ENCODE assay signal across 8 cellular contexts in genomic region chr2:9554841-9555337, GRCh38. TPM values are rescaled to one million over a fixed set of nuclear protein-coding genes. Genes with fewer than 3 reads are reported as not detected.
A peak's percentile ranks its signal among the peaks of the same experiment; 100 is the strongest.
DNase-seq lines count a peak whose midpoint lies in the region; ATAC-seq and TF ChIP-seq lines count a peak whose summit lies in the region.

No MANE protein-coding gene starts in this region.

- peaks cover 55 to 63% (median 56%) of the 10 kb centered on the region in 3 donors for H3K4me1 Mint-ChIP-seq in T-cell

- H3K4me1 ChIP-seq in liver (ENCODE audit: control insufficient read depth in 4 of 4, insufficient read depth in 4 of 4, low read length in 3 of 4) = peaks cover 4 to 25% (median 15%) of the 10 kb centered on the region in 4 donors

- H3K36me3 Mint-ChIP-seq in T-cell = peaks cover 2% of the 10 kb centered on the region

- no peaks in the 10 kb centered on the region for H3K27me3 Mint-ChIP-seq in T-cell

- peak overlapping the region; percentile 93 to 94 for H3K27ac Mint-ChIP-seq in T-cell

- peak overlapping the region; percentile 66 to 92 for H3K9ac ChIP-seq in liver (ENCODE audit: low read depth in 1 of 2, low read length in 2 of 2)

- in situ Hi-C loops in Caki2 (cut with HindIII; ENCODE audit: low pct_unique_long_range_greater_than_20kb, low sequenced_read_pairs) = no loop called here

- CTCF ChIA-PET in T-cell (lab: Charles Lee) = interaction anchor here (0.5 to 1.1 kb wide), 3 partner anchors 16 to 161 kb away, joined by 3 to 5 read pairs (median 3); no protein-coding TSS in a partner anchor

- peak in 1 of 4 experiments; percentile 25 for ATAC-seq in T-cell (replicated peaks in 1 of 4)
- no peak for ATAC-seq in stimulated activated naive CD8-positive, alpha-beta T cell treated with anti-CD3 and anti-CD28 coated beads, Interleukin-15, Interleukin-2, amounts not matched to agents 100 U/mL and 50 U/mL, for 24 hours
- no peak for ATAC-seq in GM18870 (IDR thresholded peaks at IDR 0.05; ENCODE audit: unreplicated experiment)

- peak overlapping the region; percentile 92 for H3K4me3 ChIP-seq in choroid plexus epithelial cell (ENCODE audit: low read depth, low read length)
- H3K4me3 ChIP-seq in liver (ENCODE audit: low read depth in 1 of 3, low read length in 3 of 3) = peak overlapping the region; percentile 67 to 98 (median 96)

- peak overlapping the region; percentile 93 for H3K27ac ChIP-seq in KOPT-K1 (ENCODE audit: low read depth, low read length, poor library complexity, severe bottlenecking)
- H3K27ac ChIP-seq in liver (ENCODE audit: low read depth in 1 of 2, low read length in 2 of 2) = peak overlapping the region; percentile 97

- H3K27me3 ChIP-seq in liver (ENCODE audit: control insufficient read depth in 4 of 4, insufficient read depth in 4 of 4, low read length in 3 of 4) = no peaks in the 10 kb centered on the region

- POLR2A ChIA-PET in T-cell (lab: Charles Lee) = interaction anchor here in 1 of 2 donors (0.7 to 2.8 kb wide), 3 partner anchors 75 to 148 kb away, joined by 3 to 17 read pairs (median 3); partner anchors contain the start of gene YWHAQ

- H3K36me3 ChIP-seq in KOPT-K1 (ENCODE audit: insufficient read depth, low read length) = no peaks in the 10 kb centered on the region
- peaks cover 0 to 2% (median 0%) of the 10 kb centered on the region in 4 donors for H3K36me3 ChIP-seq in liver (ENCODE audit: control insufficient read depth in 4 of 4, insufficient read depth in 3 of 4, low read depth in 1 of 4, low read length in 3 of 4)

- peak; percentile 73 for DNase-seq in Caki2 (ENCODE audit: low read depth)
- DNase-seq in T-cell = peak in 27 of 34 experiments; percentile 2 to 43 (median 23)
- peak; percentile 95 for DNase-seq in choroid plexus epithelial cell (ENCODE audit: low read depth)
- peak; percentile 34 for DNase-seq in stimulated activated naive CD8-positive, alpha-beta T cell treated with anti-CD3 and anti-CD28 coated beads, Interleukin-15, Interleukin-2, amounts not matched to agents 100 U/mL and 50 U/mL, for 24 hours
- no peak for DNase-seq in AG08395 (ENCODE audit: low spot score)

- WGBS in liver = 6% methylated on average over 11 of the region's 11 CpGs

- H3K9me3 ChIP-seq in KOPT-K1 (ENCODE audit: insufficient read depth, low read length, poor library complexity, severe bottlenecking) = no peaks in the 10 kb centered on the region
- no peaks in the 10 kb centered on the region for H3K9me3 ChIP-seq in liver (ENCODE audit: control insufficient read depth in 4 of 4, low read length in 3 of 4)

- no peak for TF ChIP-seq CTCF in choroid plexus epithelial cell (conservative IDR thresholded peaks at IDR 0.05; ENCODE audit: low read depth, low read length)
- no peak for TF ChIP-seq CTCF in liver (IDR thresholded peaks at IDR 0.05; ENCODE audit: low read depth, low read length, missing input control)

- H3K4me3 Mint-ChIP-seq in T-cell = peak overlapping the region; percentile 95 to 97 (median 95)

- no peaks in the 10 kb centered on the region for H3K9me3 Mint-ChIP-seq in T-cell

- no peak for TF ChIP-seq RAD21 in liver (IDR thresholded peaks at IDR 0.05)

TF ChIP-seq in liver, 16 proteins besides CTCF, POLR2A, EP300 and RAD21:
- no peak for TF ChIP-seq FOXA1 (IDR thresholded peaks at IDR 0.05)
- TF ChIP-seq RXRA (IDR thresholded peaks at IDR 0.05) = no peak
- TF ChIP-seq HNF4G (IDR thresholded peaks at IDR 0.05) = no peak
- no peak for TF ChIP-seq YY1 (IDR thresholded peaks at IDR 0.05)
- TF ChIP-seq JUND (IDR thresholded peaks at IDR 0.05) = no peak
- no peak for TF ChIP-seq NR2F2 (IDR thresholded peaks at IDR 0.05)
- TF ChIP-seq SP1 (IDR thresholded peaks at IDR 0.05) = no peak
- no peak for TF ChIP-seq TAF1 (conservative IDR thresholded peaks at IDR 0.05)
- no peak for TF ChIP-seq MAX (IDR thresholded peaks at IDR 0.05)
- TF ChIP-seq REST (IDR thresholded peaks at IDR 0.05) = no peak
- no peak for TF ChIP-seq GABPA (IDR thresholded peaks at IDR 0.05 in 1 of 2, conservative IDR thresholded peaks at IDR 0.05 in 1 of 2)
- TF ChIP-seq ATF3 (IDR thresholded peaks at IDR 0.05) = no peak
- no peak for TF ChIP-seq HNF4A (conservative IDR thresholded peaks at IDR 0.05)
- TF ChIP-seq ZBTB33 (IDR thresholded peaks at IDR 0.05) = no peak
- TF ChIP-seq FOXA2 (IDR thresholded peaks at IDR 0.05) = no peak
- no peak for TF ChIP-seq EGR1 (IDR thresholded peaks at IDR 0.05; ENCODE audit: low read depth in 2 of 2)

RNA-seq across cellular contexts. Expression of gene ADAM17, which starts 0.7 kb away (rescaled TPM):
- total RNA-seq in Caki2 (2014; rRNA removed; shearing (Covaris generic); ENCODE audit: low replicate concordance) = 16.6 and 17.1 TPM in 2 replicates
- 10 to 100 TPM; 26.5 to 34.5 (median 29.5) TPM for total RNA-seq in T-cell
- total RNA-seq in liver = 10 to 100 TPM; 12.6 to 14.1 TPM
- polyA plus RNA-seq in liver = 1 to 10 TPM; 3.3 TPM
